ENCODE assay signal across 27 cellular contexts in the genomic region with DNA sequence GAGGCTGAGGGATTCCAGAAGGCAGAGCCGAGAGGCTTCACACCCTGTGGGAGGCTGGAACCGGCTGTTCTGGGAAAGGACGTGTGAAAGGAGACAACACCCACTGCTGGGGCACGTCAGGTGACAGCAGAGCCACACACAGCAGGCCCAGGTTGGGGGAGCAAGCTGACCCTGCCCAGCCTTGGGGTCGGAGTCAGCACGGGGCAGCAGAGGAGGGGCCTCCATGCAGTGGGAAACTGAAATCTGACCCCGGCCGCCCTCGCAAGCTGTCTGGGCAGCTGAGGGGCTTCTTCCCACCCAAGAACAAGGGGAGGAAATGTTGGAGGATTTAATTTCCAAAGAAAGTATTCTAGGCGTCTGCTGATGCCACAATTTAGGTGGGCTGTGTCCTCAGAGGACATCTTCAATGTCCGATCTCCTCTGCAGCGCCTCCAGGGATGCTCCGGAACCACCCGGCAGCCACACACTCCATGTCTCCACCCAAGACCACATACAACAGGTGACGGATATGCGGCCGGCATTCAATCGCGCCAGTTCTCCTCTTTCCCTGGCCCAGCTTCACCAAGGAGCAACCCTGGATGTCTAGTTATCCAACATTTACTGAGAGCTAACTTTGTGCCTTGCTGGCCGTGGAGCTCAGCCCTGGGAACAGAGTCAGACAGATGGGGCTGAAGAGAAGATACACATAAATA. TPM values are rescaled to one million over a fixed set of nuclear protein-coding genes. Genes with fewer than 3 reads are reported as not detected.
DNase-seq lines count a peak whose midpoint lies in the region; ATAC-seq and TF ChIP-seq lines count a peak whose summit lies in the region.
"Had no signal": no experiment of that assay in that cellular context is flagged by ENCODE, and none has a peak within 500 bp of the region (broad histone marks: within the 10 kb centered on the region; RNA-seq: fewer than 3 reads in every experiment).

No MANE protein-coding gene starts in this region.

- intact Hi-C loops in Caco-2 (cut with micrococcal nuclease; ENCODE audit: unreplicated experiment) (no loop called here), prostate gland (cut with DNase I) (no loop called here)

- no peak for DNase-seq in Caco-2
- DNase-seq in ecto neural progenitor cell (ENCODE audit: low spot score): peak; percentile 82
- peak; percentile 95 for DNase-seq in left kidney (ENCODE audit: low read depth, low spot score)
- no peak for DNase-seq in progenitor cell of endocrine pancreas (ENCODE audit: low spot score, unreplicated experiment)
- DNase-seq in prostate gland (ENCODE audit: low spot score): no peak
- DNase-seq in activated CD4-positive, alpha-beta T cell treated with anti-CD3 and anti-CD28 coated beads, Interleukin-2, amount 50 U/mL, for 48 hours: no peak
- no peak for DNase-seq in hippocampal formation (lab: John Stamatoyannopoulos, UW)
- DNase-seq: activated CD4-positive, alpha-beta T cell treated with anti-CD3 and anti-CD28 coated beads, Interleukin-2, amount 50 U/mL, for 1 hour; activated naive CD4-positive, alpha-beta T cell treated with anti-CD3 and anti-CD28 coated beads, Interleukin-2, amount 10 ng/mL, durations not matched to agents 7 days and 5 days; brain microvascular endothelial cell; CD4-positive, alpha-beta memory T cell; effector CD8-positive, alpha-beta T cell; head of caudate nucleus; KBM-7; left colon; mesenchymal stem cell; naive B cell; NCI-H1105 treated with DMSO at 0.1 percent for 48 hours; NCI-H2029; NCI-H526; pancreas; SHP77 treated with DMSO at 0.1 percent for 48 hours; stimulated activated CD4-positive, alpha-beta T cell treated with anti-CD3 and anti-CD28 coated beads, Interleukin-15, amount 100 ng/mL, for 24 hours; stimulated activated naive CD8-positive, alpha-beta T cell treated with anti-CD3 and anti-CD28 coated beads, Interleukin-15, Interleukin-2, amounts not matched to agents 100 U/mL and 50 U/mL, for 24 hours; testis had no signal

- peaks cover 35% of the 10 kb centered on the region for H3K4me1 ChIP-seq in Caco-2
- no peaks in the 10 kb centered on the region for H3K4me1 ChIP-seq in prostate gland (replicated peaks)
- H3K4me1 ChIP-seq: pancreas, testis had no signal

- H3K36me3 Mint-ChIP-seq in Caco-2 (ENCODE audit: insufficient read depth, unreplicated experiment) (peaks cover 19% of the 10 kb centered on the region), progenitor cell of endocrine pancreas (ENCODE audit: insufficient read depth) (peaks cover 2% of the 10 kb centered on the region)
- H3K36me3 Mint-ChIP-seq: activated naive CD4-positive, alpha-beta T cell treated with anti-CD3 and anti-CD28 coated beads, Interleukin-2, amount 10 ng/mL, durations not matched to agents 7 days and 5 days; naive B cell had no signal

- H3K27ac ChIP-seq in prostate gland: no peak overlapping the region
- H3K27ac ChIP-seq: brain microvascular endothelial cell, pancreas had no signal

- TF ChIP-seq CTCF in Caco-2 (IDR thresholded peaks at IDR 0.05; ENCODE audit: insufficient read depth in 1 of 2, low read depth in 1 of 2, low read length in 1 of 2, severe bottlenecking in 1 of 2, unreplicated experiment in 1 of 2) (no peak), progenitor cell of endocrine pancreas (IDR thresholded peaks at IDR 0.05; ENCODE audit: unreplicated experiment) (no peak), prostate gland (IDR thresholded peaks at IDR 0.05) (no peak)

- H3K36me3 ChIP-seq in Caco-2 (ENCODE audit: control insufficient read depth, insufficient read depth, low read length) (no peaks in the 10 kb centered on the region), prostate gland (no peaks in the 10 kb centered on the region)
- H3K36me3 ChIP-seq: brain microvascular endothelial cell, pancreas had no signal

- no peak overlapping the region for H3K4me3 Mint-ChIP-seq in Caco-2 (ENCODE audit: unreplicated experiment)
- no peak overlapping the region for H3K4me3 Mint-ChIP-seq in progenitor cell of endocrine pancreas (ENCODE audit: low read depth)
- H3K4me3 Mint-ChIP-seq: activated naive CD4-positive, alpha-beta T cell treated with anti-CD3 and anti-CD28 coated beads, Interleukin-2, amount 10 ng/mL, durations not matched to agents 7 days and 5 days; CD4-positive, alpha-beta memory T cell had no signal

- no peak for ATAC-seq in GM21367 (IDR thresholded peaks at IDR 0.05; ENCODE audit: unreplicated experiment)
- ATAC-seq: left colon; pancreas; sciatic nerve; stimulated activated naive CD8-positive, alpha-beta T cell treated with anti-CD3 and anti-CD28 coated beads, Interleukin-15, Interleukin-2, amounts not matched to agents 100 U/mL and 50 U/mL, for 24 hours had no signal

- POLR2A ChIA-PET in Caco-2 (lab: Charles Lee): no interaction called here

- WGBS in prostate gland: 69% methylated on average over 20 of the region's 20 CpGs

- no peaks in the 10 kb centered on the region for H3K27me3 ChIP-seq in Caco-2 (replicated peaks; ENCODE audit: control insufficient read depth, insufficient read depth, low read length)
- no peaks in the 10 kb centered on the region for H3K27me3 ChIP-seq in prostate gland (replicated peaks; ENCODE audit: insufficient read depth)
- H3K27me3 ChIP-seq: brain microvascular endothelial cell, pancreas, testis had no signal

- H3K27ac Mint-ChIP-seq in Caco-2 (ENCODE audit: unreplicated experiment) (peak overlapping the region; percentile 53), progenitor cell of endocrine pancreas (peak overlapping the region; percentile 49)
- H3K27ac Mint-ChIP-seq: activated naive CD4-positive, alpha-beta T cell treated with anti-CD3 and anti-CD28 coated beads, Interleukin-2, amount 10 ng/mL, durations not matched to agents 7 days and 5 days; CD4-positive, alpha-beta memory T cell had no signal

- H3K4me1 Mint-ChIP-seq in Caco-2 (ENCODE audit: low read depth, unreplicated experiment) (peaks cover 29% of the 10 kb centered on the region), progenitor cell of endocrine pancreas (ENCODE audit: low read depth) (peaks cover 16% of the 10 kb centered on the region)

- H3K27me3 Mint-ChIP-seq in Caco-2 (ENCODE audit: insufficient read depth, unreplicated experiment) (no peaks in the 10 kb centered on the region), progenitor cell of endocrine pancreas (no peaks in the 10 kb centered on the region)
- H3K27me3 Mint-ChIP-seq: CD4-positive, alpha-beta memory T cell had no signal

- H3K9me3 ChIP-seq in Caco-2: no peaks in the 10 kb centered on the region
- no peaks in the 10 kb centered on the region for H3K9me3 ChIP-seq in prostate gland
- H3K9me3 ChIP-seq: pancreas, testis had no signal

- CTCF ChIA-PET in Caco-2 (lab: Charles Lee): interaction anchor here (0.8 kb wide), 1 partner anchor 27 kb away, joined by 3 read pairs; no protein-coding TSS in a partner anchor

- H3K4me3 ChIP-seq in Caco-2 (ENCODE audit: low read depth, low read length) (no peak overlapping the region), prostate gland (no peak overlapping the region)
- H3K4me3 ChIP-seq: pancreas, testis had no signal

- no TSS peak for BruUV-seq in Caco-2 (replicated peaks; lab: Mats Ljungman, UMichigan)

- TF ChIP-seq POLR2A in prostate gland (IDR thresholded peaks at IDR 0.05): no peak

- no peaks in the 10 kb centered on the region for H3K9me3 Mint-ChIP-seq in Caco-2 (ENCODE audit: unreplicated experiment)
- H3K9me3 Mint-ChIP-seq in progenitor cell of endocrine pancreas (ENCODE audit: low read depth): no peaks in the 10 kb centered on the region
- H3K9me3 Mint-ChIP-seq: activated naive CD4-positive, alpha-beta T cell treated with anti-CD3 and anti-CD28 coated beads, Interleukin-2, amount 10 ng/mL, durations not matched to agents 7 days and 5 days; CD4-positive, alpha-beta memory T cell; naive B cell had no signal

RNA-seq across cellular contexts. Expression of gene SNRNP35, which starts 30.7 kb away (rescaled TPM):
- total RNA-seq in Caco-2 (2022) (22.0 and 22.7 TPM in 2 replicates), progenitor cell of endocrine pancreas (29.2 and 29.8 TPM in 2 replicates), prostate gland (10 to 100 TPM; 16.6 to 22.6 TPM)

RNA-seq across cellular contexts. Expression of gene RILPL1, which starts 44.8 kb away (rescaled TPM):
- total RNA-seq in Caco-2 (2022): 16.2 and 17.0 TPM in 2 replicates
- 25.4 and 26.2 TPM in 2 replicates for total RNA-seq in progenitor cell of endocrine pancreas
- total RNA-seq in prostate gland: 10 to 100 TPM in 1 of 2 donors, 1 to 10 TPM in 1; 8.6 to 25.7 TPM

RNA-seq across cellular contexts. Expression of gene RILPL2, which starts 52.2 kb away (rescaled TPM):
- 3.1 and 3.2 TPM in 2 replicates for total RNA-seq in Caco-2 (2022)
- total RNA-seq in progenitor cell of endocrine pancreas: 2.8 TPM in 2 replicates
- total RNA-seq in prostate gland: 1 to 10 TPM; 8.3 to 8.6 TPM

Comparison
In these comparisons a context has a peak if more than half of its experiments do, and no peak if none do; other contexts are left out.
1. DNase-seq: peak in ecto neural progenitor cell (single experiment) and left kidney (single experiment); none in Caco-2 (0 of 2), progenitor cell of endocrine pancreas (single experiment), prostate gland (single experiment), activated CD4-positive, alpha-beta T cell treated with anti-CD3 and anti-CD28 coated beads, Interleukin-2, amount 50 U/mL, for 48 hours (0 of 2) and hippocampal formation (0 of 2).